Comparison of ENCODE assay signal across 10 cellular contexts in genomic region chr7:150329331-150330106, GRCh38. TPM values are rescaled to one million over a fixed set of nuclear protein-coding genes. Genes with fewer than 3 reads are reported as not detected.
DNase-seq lines count a peak whose midpoint lies in the region; ATAC-seq, FAIRE-seq and TF ChIP-seq lines count a peak whose summit lies in the region.
"Had no signal": no experiment of that assay in that cellular context is flagged by ENCODE, and none has a peak within 500 bp of the region (broad histone marks: within the 10 kb centered on the region; RNA-seq: fewer than 3 reads in every experiment).

No MANE protein-coding gene starts in this region.

- H3K27me3 ChIP-seq in K562 (ENCODE audit: control insufficient read depth in 2 of 2, insufficient read depth in 2 of 2, low read length in 2 of 2) (no peaks in the 10 kb centered on the region), pancreas (no peaks in the 10 kb centered on the region)
- H3K27me3 ChIP-seq: thyroid gland had no signal

- FAIRE-seq in K562 (lab: Jason Lieb, UNC), result no peak
- FAIRE-seq in pancreas (lab: Jason Lieb, UNC), result no peak

- H3K27ac ChIP-seq in K562 (ENCODE audit: extremely low read depth, low read depth, low read length), result no peak overlapping the region
- H3K27ac ChIP-seq in pancreas, result no peak overlapping the region
- H3K27ac ChIP-seq: thyroid gland had no signal

- peaks cover 40% of the 10 kb centered on the region for H3K79me2 ChIP-seq in K562 (ENCODE audit: control insufficient read depth, insufficient read depth, low read length)

- in situ Hi-C loops in K562 (cut with MboI), result no loop called here

- no peak for ATAC-seq in K562
- ATAC-seq in pancreas, result peak; percentile 61 to 82 (median 72)
- no peak for ATAC-seq in HG02588 (IDR thresholded peaks at IDR 0.05; ENCODE audit: unreplicated experiment)
- ATAC-seq: left ventricle myocardium superior had no signal

- intact Hi-C loops in K562 (cut with micrococcal nuclease), result no loop called here
- intact Hi-C loops in pancreas (cut with DNase I), result no loop called here

- H3K9ac ChIP-seq in K562 (ENCODE audit: insufficient read depth in 1 of 2, low read depth in 2 of 2, low read length in 2 of 2), result peak overlapping the region in 1 of 2 experiments; percentile 30; a peak in 1 of 4 replicates

- H3K4me3 ChIP-seq in K562 (no peak overlapping the region), pancreas (no peak overlapping the region)
- H3K4me3 ChIP-seq: thyroid gland had no signal

- H3K4me2 ChIP-seq in K562 (ENCODE audit: insufficient read depth, low read length), result no peak overlapping the region

- CTCF ChIA-PET in K562 (lab: Yijun Ruan, JAX; ENCODE audit: low intra/inter-chr PET ratio), result no interaction called here

- H3K9me1 ChIP-seq in K562 (ENCODE audit: control insufficient read depth, insufficient read depth, low read length), result no peaks in the 10 kb centered on the region

- TF ChIP-seq CTCF in K562 (IDR thresholded peaks at IDR 0.05 in 2 of 3, conservative IDR thresholded peaks at IDR 0.05 in 1 of 3; ENCODE audit: insufficient read depth in 2 of 3, low read depth in 1 of 3, low read length in 3 of 3) (no peak), pancreas (IDR thresholded peaks at IDR 0.05) (no peak)

- POLR2A ChIA-PET in K562 (lab: Yijun Ruan, JAX), result interaction anchor here (0.6 to 1.2 kb wide), 6 partner anchors 8 to 41 kb away, joined by 3 to 7 read pairs (median 3); no protein-coding TSS in a partner anchor

- H2AFZ ChIP-seq in K562 (ENCODE audit: low read depth, low read length), result no peak overlapping the region

- TF ChIP-seq EP300 in K562 (IDR thresholded peaks at IDR 0.05; ENCODE audit: low read length), result no peak

- H3K36me3 ChIP-seq in K562 (ENCODE audit: control insufficient read depth, insufficient read depth, low read length) (peaks cover 91% of the 10 kb centered on the region), pancreas (peaks cover 0 to 7% (median 0%) of the 10 kb centered on the region in 3 donors)
- H3K36me3 ChIP-seq: thyroid gland had no signal

- TF ChIP-seq POLR2A in K562 (conservative IDR thresholded peaks at IDR 0.05), result no peak

- no peaks in the 10 kb centered on the region; the same call in 1 of the 2 replicates for H4K20me1 ChIP-seq in K562 (replicated peaks; ENCODE audit: control insufficient read depth, insufficient read depth, low read length)

- BruUV-seq in K562 (replicated peaks; lab: Mats Ljungman, UMichigan), result no TSS peak

- H3K9me3 ChIP-seq in K562 (replicated peaks; ENCODE audit: control insufficient read depth, insufficient read depth, low read depth, low read length) (no peaks in the 10 kb centered on the region), pancreas (no peaks in the 10 kb centered on the region)
- H3K9me3 ChIP-seq: thyroid gland had no signal

- H3K4me1 ChIP-seq in K562 (replicated peaks in 1 of 2; ENCODE audit: control insufficient read depth in 2 of 2, insufficient read depth in 2 of 2, low read length in 2 of 2), result peaks cover 8 to 25% of the 10 kb centered on the region in 2 experiments; a peak in 4 of 5 replicates
- H3K4me1 ChIP-seq in pancreas, result peaks cover 0 to 10% (median 2%) of the 10 kb centered on the region in 3 donors

- no peak for TF ChIP-seq RAD21 in K562 (CRISPR knock-in tag; conservative IDR thresholded peaks at IDR 0.05 in 1 of 2, IDR thresholded peaks at IDR 0.05 in 1 of 2)

- DNase-seq in K562 (ENCODE audit: extremely low read depth in 1 of 4, low spot score in 3 of 4) (peak in 1 of 4 experiments; percentile 19), pancreas (peak in 5 of 6 donors; percentile 40 to 79 (median 68)), glomerular visceral epithelial cell (ENCODE audit: extremely low spot score) (no peak)
- DNase-seq: activated CD4-positive, alpha-beta memory T cell treated with anti-CD3 and anti-CD28 coated beads, Interleukin-2, amount 10 ng/mL, durations not matched to agents 7 days and 5 days; activated naive CD4-positive, alpha-beta T cell treated with anti-CD3 and anti-CD28 coated beads for 36 hours; left ventricle myocardium superior; NCI-H187; thyroid gland had no signal

- 93% methylated on average over 21 of the region's 22 CpGs for WGBS in K562 (ENCODE audit: insufficient coverage, low coverage, missing lambda C conversion rate)
- 73 to 77% methylated on average over 20 to 22 of the region's 22 CpGs for WGBS in pancreas, 2 donors

RNA-seq across cellular contexts. Expression of gene ACTR3C, which starts 6.2 kb away (rescaled TPM):
- 118 and 124 TPM in 2 replicates for total RNA-seq in K562 (2011; cell fraction: chromatin; rRNA removed; ENCODE audit: low replicate concordance)
- 77.7 and 87.2 TPM in 2 replicates for total RNA-seq in K562 (2011; cell fraction: nucleolus; rRNA removed)
- total RNA-seq in K562 (2011; cell fraction: nucleoplasm; rRNA removed), result 81.8 and 110 TPM in 2 replicates
- total RNA-seq in K562 (2014; rRNA removed) (12.1 and 12.9 TPM in 2 replicates), K562 (2014; rRNA removed; fragmentation: Illumina TruSeq; extraction: Trizol) (14.2 and 16.9 TPM in 2 replicates), K562 (2015; rRNA removed; fragmentation: Illumina TruSeq; extraction: Trizol) (14.8 and 16.8 TPM in 2 replicates), K562 (2021) (10.0 and 10.8 TPM in 2 replicates), pancreas (10 to 100 TPM; 12.3 to 26.5 (median 17.7) TPM)
- polyA plus RNA-seq in K562 (2011; rRNA removed) (28.1 and 35.4 TPM in 2 replicates), K562 (2014; fragmentation: Illumina TruSeq; extraction: Trizol) (12.2 and 13.4 TPM in 2 replicates), K562 (2014; fragmentation: Nextera tagmentation; extraction: Ambion mirVana) (10 to 100 TPM in 1 of 2 experiments, 1 to 10 TPM in 1; 9.0 to 13.3 TPM), K562 (2014; rRNA removed) (14.9 and 16.9 TPM in 2 replicates), pancreas (10 to 100 TPM in 1 of 2 donors, 1 to 10 TPM in 1; 9.0 to 10.9 TPM)
- polyA plus RNA-seq in K562 (2011; cell fraction: cytosol; rRNA removed), result 13.0 and 26.1 TPM in 2 replicates
- 30.3 and 45.3 TPM in 2 replicates for polyA plus RNA-seq in K562 (2011; cell fraction: nucleus; rRNA removed)
- polyA plus RNA-seq in K562 (2012), result 13.2 and 18.9 TPM in 2 replicates
- polyA minus RNA-seq in K562 (2011; rRNA and poly(A)+ RNA removed), result 61.6 and 72.6 TPM in 2 replicates
- 16.9 and 22.1 TPM in 2 replicates for polyA minus RNA-seq in K562 (2011; cell fraction: cytosol; rRNA and poly(A)+ RNA removed)
- 75.1 and 126 TPM in 2 replicates for polyA minus RNA-seq in K562 (2011; cell fraction: nucleus; rRNA and poly(A)+ RNA removed)

RNA-seq across cellular contexts. Expression of gene LRRC61, which starts 6.4 kb away (rescaled TPM):
- 114 and 182 TPM in 2 replicates for total RNA-seq in K562 (2011; cell fraction: chromatin; rRNA removed; ENCODE audit: low replicate concordance)
- total RNA-seq in K562 (2011; cell fraction: nucleolus; rRNA removed), result 129 and 134 TPM in 2 replicates
- total RNA-seq in K562 (2011; cell fraction: nucleoplasm; rRNA removed), result 113 and 123 TPM in 2 replicates
- total RNA-seq in K562 (2014; rRNA removed), result 55.2 and 67.6 TPM in 2 replicates
- 16.8 and 18.7 TPM in 2 replicates for total RNA-seq in K562 (2014; rRNA removed; fragmentation: Illumina TruSeq; extraction: Trizol)
- total RNA-seq in K562 (2015; rRNA removed; fragmentation: Illumina TruSeq; extraction: Trizol), result 35.2 and 37.8 TPM in 2 replicates
- total RNA-seq in K562 (2021), result 49.5 and 50.6 TPM in 2 replicates
- polyA plus RNA-seq in K562 (2011; rRNA removed), result 54.3 and 76.9 TPM in 2 replicates
- polyA plus RNA-seq in K562 (2011; cell fraction: cytosol; rRNA removed), result 138 and 194 TPM in 2 replicates
- 125 and 205 TPM in 2 replicates for polyA plus RNA-seq in K562 (2011; cell fraction: nucleus; rRNA removed)
- 81.4 and 86.4 TPM in 2 replicates for polyA plus RNA-seq in K562 (2012)
- 18.4 and 35.6 TPM in 2 replicates for polyA plus RNA-seq in K562 (2014; fragmentation: Illumina TruSeq; extraction: Trizol)
- 1 to 10 TPM; 1.3 to 1.7 TPM for polyA plus RNA-seq in K562 (2014; fragmentation: Nextera tagmentation; extraction: Ambion mirVana)
- polyA plus RNA-seq in K562 (2014; rRNA removed), result 42.0 and 46.5 TPM in 2 replicates
- 44.8 and 55.6 TPM in 2 replicates for polyA minus RNA-seq in K562 (2011; rRNA and poly(A)+ RNA removed)
- polyA minus RNA-seq in K562 (2011; cell fraction: cytosol; rRNA and poly(A)+ RNA removed), result 94.8 and 130 TPM in 2 replicates
- polyA minus RNA-seq in K562 (2011; cell fraction: nucleus; rRNA and poly(A)+ RNA removed), result 89.0 and 106 TPM in 2 replicates
- total RNA-seq in pancreas, result 10 to 100 TPM in 1 of 6 donors, 1 to 10 TPM in 5; 7.1 to 10.3 (median 8.8) TPM
- polyA plus RNA-seq in pancreas, result 10 to 100 TPM in 1 of 2 donors, 1 to 10 TPM in 1; 7.1 to 11.2 TPM

RNA-seq across cellular contexts. Expression of gene RARRES2, which starts 11.9 kb away (rescaled TPM):
- total RNA-seq in K562 (2011; cell fraction: chromatin; rRNA removed; ENCODE audit: low replicate concordance), result not detected in 2 replicates
- not detected in 2 replicates for total RNA-seq in K562 (2011; cell fraction: nucleolus; rRNA removed)
- total RNA-seq in K562 (2011; cell fraction: nucleoplasm; rRNA removed), result not detected in 2 replicates
- total RNA-seq in K562 (2014; rRNA removed), result not detected in 2 replicates
- total RNA-seq in K562 (2014; rRNA removed; fragmentation: Illumina TruSeq; extraction: Trizol), result not detected in 2 replicates
- total RNA-seq in K562 (2015; rRNA removed; fragmentation: Illumina TruSeq; extraction: Trizol), result not detected in 2 replicates
- 1.7 and 1.8 TPM in 2 replicates for total RNA-seq in K562 (2021)
- 0.11 TPM in 1 of 2 replicates, not detected in the other for polyA plus RNA-seq in K562 (2011; rRNA removed)
- 0.51 and 0.55 TPM in 2 replicates for polyA plus RNA-seq in K562 (2011; cell fraction: cytosol; rRNA removed)
- polyA plus RNA-seq in K562 (2011; cell fraction: nucleus; rRNA removed), result 0.13 and 0.26 TPM in 2 replicates
- polyA plus RNA-seq in K562 (2012), result 0.21 and 0.33 TPM in 2 replicates
- polyA plus RNA-seq in K562 (2014; fragmentation: Illumina TruSeq; extraction: Trizol), result not detected in 2 replicates
- not detected for polyA plus RNA-seq in K562 (2014; fragmentation: Nextera tagmentation; extraction: Ambion mirVana)
- polyA plus RNA-seq in K562 (2014; rRNA removed), result 0.23 TPM in 1 of 2 replicates, not detected in the other
- polyA minus RNA-seq in K562 (2011; rRNA and poly(A)+ RNA removed), result not detected in 2 replicates
- not detected in 2 replicates for polyA minus RNA-seq in K562 (2011; cell fraction: cytosol; rRNA and poly(A)+ RNA removed)
- not detected in 2 replicates for polyA minus RNA-seq in K562 (2011; cell fraction: nucleus; rRNA and poly(A)+ RNA removed)
- 100 to 1,000 TPM; 125 to 408 (median 236) TPM for total RNA-seq in pancreas
- polyA plus RNA-seq in pancreas, result 100 to 1,000 TPM; 184 to 246 TPM
- total RNA-seq: activated CD4-positive, alpha-beta memory T cell treated with anti-CD3 and anti-CD28 coated beads, Interleukin-2, amount 10 ng/mL, durations not matched to agents 7 days and 5 days; activated naive CD4-positive, alpha-beta T cell treated with anti-CD3 and anti-CD28 coated beads for 36 hours had no signal
- polyA plus RNA-seq: CD14-positive monocyte had no signal

RNA-seq across cellular contexts. Expression of gene REPIN1, which starts 39.1 kb away (rescaled TPM):
- 109 and 296 TPM in 2 replicates for total RNA-seq in K562 (2011; cell fraction: chromatin; rRNA removed; ENCODE audit: low replicate concordance)
- 251 and 260 TPM in 2 replicates for total RNA-seq in K562 (2011; cell fraction: nucleolus; rRNA removed)
- 183 and 184 TPM in 2 replicates for total RNA-seq in K562 (2011; cell fraction: nucleoplasm; rRNA removed)
- total RNA-seq in K562 (2014; rRNA removed) (212 and 268 TPM in 2 replicates), K562 (2014; rRNA removed; fragmentation: Illumina TruSeq; extraction: Trizol) (46.9 and 56.8 TPM in 2 replicates), K562 (2015; rRNA removed; fragmentation: Illumina TruSeq; extraction: Trizol) (94.0 and 99.6 TPM in 2 replicates), K562 (2021) (277 and 283 TPM in 2 replicates), pancreas (10 to 100 TPM; 48.1 to 76.3 (median 63.2) TPM)
- polyA plus RNA-seq in K562 (2011; rRNA removed) (130 and 189 TPM in 2 replicates), K562 (2014; fragmentation: Illumina TruSeq; extraction: Trizol) (94.3 and 120 TPM in 2 replicates), K562 (2014; fragmentation: Nextera tagmentation; extraction: Ambion mirVana) (10 to 100 TPM in 1 of 2 experiments, 1 to 10 TPM in 1; 8.1 to 11.0 TPM), K562 (2014; rRNA removed) (209 and 237 TPM in 2 replicates), pancreas (10 to 100 TPM; 57.5 to 78.8 TPM)
- polyA plus RNA-seq in K562 (2011; cell fraction: cytosol; rRNA removed), result 210 and 322 TPM in 2 replicates
- 461 and 543 TPM in 2 replicates for polyA plus RNA-seq in K562 (2011; cell fraction: nucleus; rRNA removed)
- 186 and 202 TPM in 2 replicates for polyA plus RNA-seq in K562 (2012)
- polyA minus RNA-seq in K562 (2011; rRNA and poly(A)+ RNA removed), result 65.6 and 71.9 TPM in 2 replicates
- 96.6 and 122 TPM in 2 replicates for polyA minus RNA-seq in K562 (2011; cell fraction: cytosol; rRNA and poly(A)+ RNA removed)
- polyA minus RNA-seq in K562 (2011; cell fraction: nucleus; rRNA and poly(A)+ RNA removed), result 81.0 and 130 TPM in 2 replicates

RNA-seq across cellular contexts. Expression of gene ZNF775, which starts 49.6 kb away (rescaled TPM):
- total RNA-seq in K562 (2011; cell fraction: chromatin; rRNA removed; ENCODE audit: low replicate concordance), result 3.1 and 10.5 TPM in 2 replicates
- total RNA-seq in K562 (2011; cell fraction: nucleolus; rRNA removed), result 12.0 and 14.7 TPM in 2 replicates
- 5.9 TPM in 2 replicates for total RNA-seq in K562 (2011; cell fraction: nucleoplasm; rRNA removed)
- 18.6 and 21.8 TPM in 2 replicates for total RNA-seq in K562 (2014; rRNA removed)
- total RNA-seq in K562 (2014; rRNA removed; fragmentation: Illumina TruSeq; extraction: Trizol), result 1.1 and 1.8 TPM in 2 replicates
- 5.5 and 5.7 TPM in 2 replicates for total RNA-seq in K562 (2015; rRNA removed; fragmentation: Illumina TruSeq; extraction: Trizol)
- 18.7 and 19.2 TPM in 2 replicates for total RNA-seq in K562 (2021)
- 4.9 and 8.3 TPM in 2 replicates for polyA plus RNA-seq in K562 (2011; rRNA removed)
- 7.9 and 29.5 TPM in 2 replicates for polyA plus RNA-seq in K562 (2011; cell fraction: cytosol; rRNA removed)
- 9.1 and 15.1 TPM in 2 replicates for polyA plus RNA-seq in K562 (2011; cell fraction: nucleus; rRNA removed)
- polyA plus RNA-seq in K562 (2012), result 11.8 and 13.9 TPM in 2 replicates
- polyA plus RNA-seq in K562 (2014; fragmentation: Illumina TruSeq; extraction: Trizol), result 1.5 and 3.5 TPM in 2 replicates
- under 1 TPM; 0.04 to 0.20 TPM for polyA plus RNA-seq in K562 (2014; fragmentation: Nextera tagmentation; extraction: Ambion mirVana)
- 13.1 and 13.2 TPM in 2 replicates for polyA plus RNA-seq in K562 (2014; rRNA removed)
- 1.3 and 1.6 TPM in 2 replicates for polyA minus RNA-seq in K562 (2011; rRNA and poly(A)+ RNA removed)
- 7.2 and 17.1 TPM in 2 replicates for polyA minus RNA-seq in K562 (2011; cell fraction: cytosol; rRNA and poly(A)+ RNA removed)
- 4.3 and 5.3 TPM in 2 replicates for polyA minus RNA-seq in K562 (2011; cell fraction: nucleus; rRNA and poly(A)+ RNA removed)
- 1 to 10 TPM; 2.0 to 3.9 (median 2.8) TPM for total RNA-seq in pancreas
- 1 to 10 TPM; 3.2 to 7.4 TPM for polyA plus RNA-seq in pancreas

Comparison
In these comparisons a context has a peak if more than half of its experiments do, and no peak if none do; other contexts are left out.
1. ATAC-seq: peak in pancreas (4 of 4); none in K562 (single experiment) and HG02588 (single experiment).
2. RNA of gene RARRES2, which starts 11.9 kb away (total RNA-seq): 125 to 408 TPM in pancreas; 1.7 to 1.8 TPM in K562; every median in the first group is over 10 times any median in the second.